Comparison of ENCODE assay signal across 2 cellular contexts in the genomic region with DNA sequence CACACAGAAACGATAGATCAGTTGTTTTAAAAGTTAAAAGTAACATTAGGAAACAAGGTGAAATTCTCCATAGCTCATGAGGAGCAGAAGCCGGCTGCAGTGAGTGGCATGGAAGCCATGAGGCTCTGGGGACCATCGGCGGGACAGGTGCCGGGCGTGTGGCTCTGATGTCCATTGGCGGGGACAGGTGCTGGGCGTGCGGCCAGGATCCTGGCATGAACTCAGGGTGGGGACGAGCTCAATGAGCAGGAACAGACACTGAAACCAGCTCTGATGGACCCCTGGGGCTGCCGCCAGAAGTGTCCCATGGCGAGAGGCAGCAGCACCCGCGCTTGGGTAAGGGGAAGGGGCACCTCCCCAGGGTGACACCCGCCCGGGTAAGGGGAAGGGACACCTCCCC.
TF ChIP-seq lines count a peak whose summit lies in the region.

No MANE protein-coding gene starts in this region.

TF ChIP-seq in A549, 52 proteins besides CTCF, POLR2A, EP300 and RAD21 (continued from another document):
- TF ChIP-seq TFCP2L1 (CRISPR knock-in tag; IDR thresholded peaks at IDR 0.05) = no peak
- TF ChIP-seq, protein P1, sequence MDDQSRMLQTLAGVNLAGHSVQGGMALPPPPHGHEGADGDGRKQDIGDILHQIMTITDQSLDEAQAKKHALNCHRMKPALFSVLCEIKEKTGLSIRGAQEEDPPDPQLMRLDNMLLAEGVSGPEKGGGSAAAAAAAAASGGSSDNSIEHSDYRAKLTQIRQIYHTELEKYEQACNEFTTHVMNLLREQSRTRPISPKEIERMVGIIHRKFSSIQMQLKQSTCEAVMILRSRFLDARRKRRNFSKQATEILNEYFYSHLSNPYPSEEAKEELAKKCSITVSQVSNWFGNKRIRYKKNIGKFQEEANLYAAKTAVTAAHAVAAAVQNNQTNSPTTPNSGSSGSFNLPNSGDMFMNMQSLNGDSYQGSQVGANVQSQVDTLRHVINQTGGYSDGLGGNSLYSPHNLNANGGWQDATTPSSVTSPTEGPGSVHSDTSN (IDR thresholded peaks at IDR 0.05) = no peak
- TF ChIP-seq SREBF2 (IDR thresholded peaks at IDR 0.05) = no peak
- no peak for TF ChIP-seq CBX8 (IDR thresholded peaks at IDR 0.05)
- TF ChIP-seq NR3C1 (IDR thresholded peaks at IDR 0.05) = no peak
- no peak for TF ChIP-seq CEBPB (IDR thresholded peaks at IDR 0.05)
- no peak for TF ChIP-seq MYC (IDR thresholded peaks at IDR 0.05; ENCODE audit: borderline replicate concordance, low read length)
- TF ChIP-seq MAFK (IDR thresholded peaks at IDR 0.05; ENCODE audit: partially characterized antibody) = no peak
- no peak for TF ChIP-seq JUN (IDR thresholded peaks at IDR 0.05)
TF ChIP-seq in A549: peak in this region for 0.

TF ChIP-seq in HCT116, 20 proteins besides CTCF, POLR2A, EP300 and RAD21 (continued from another document):
- TF ChIP-seq YY1 (IDR thresholded peaks at IDR 0.05; ENCODE audit: extremely low read depth, insufficient replicate concordance, low read depth, low read length) (no peak), CBX3 (IDR thresholded peaks at IDR 0.05; ENCODE audit: low read depth) (no peak), EZH2 (IDR thresholded peaks at IDR 0.05) (no peak), ELF1 (IDR thresholded peaks at IDR 0.05; ENCODE audit: borderline replicate concordance, low read depth) (no peak), FOSL1 (IDR thresholded peaks at IDR 0.05; ENCODE audit: low read depth) (no peak), ZFX (IDR thresholded peaks at IDR 0.05) (no peak)
- TF ChIP-seq, protein P2, sequence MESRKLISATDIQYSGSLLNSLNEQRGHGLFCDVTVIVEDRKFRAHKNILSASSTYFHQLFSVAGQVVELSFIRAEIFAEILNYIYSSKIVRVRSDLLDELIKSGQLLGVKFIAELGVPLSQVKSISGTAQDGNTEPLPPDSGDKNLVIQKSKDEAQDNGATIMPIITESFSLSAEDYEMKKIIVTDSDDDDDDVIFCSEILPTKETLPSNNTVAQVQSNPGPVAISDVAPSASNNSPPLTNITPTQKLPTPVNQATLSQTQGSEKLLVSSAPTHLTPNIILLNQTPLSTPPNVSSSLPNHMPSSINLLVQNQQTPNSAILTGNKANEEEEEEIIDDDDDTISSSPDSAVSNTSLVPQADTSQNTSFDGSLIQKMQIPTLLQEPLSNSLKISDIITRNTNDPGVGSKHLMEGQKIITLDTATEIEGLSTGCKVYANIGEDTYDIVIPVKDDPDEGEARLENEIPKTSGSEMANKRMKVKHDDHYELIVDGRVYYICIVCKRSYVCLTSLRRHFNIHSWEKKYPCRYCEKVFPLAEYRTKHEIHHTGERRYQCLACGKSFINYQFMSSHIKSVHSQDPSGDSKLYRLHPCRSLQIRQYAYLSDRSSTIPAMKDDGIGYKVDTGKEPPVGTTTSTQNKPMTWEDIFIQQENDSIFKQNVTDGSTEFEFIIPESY (IDR thresholded peaks at IDR 0.05; ENCODE audit: extremely low read depth, insufficient replicate concordance, low read length) = no peak
- TF ChIP-seq, protein P3, sequence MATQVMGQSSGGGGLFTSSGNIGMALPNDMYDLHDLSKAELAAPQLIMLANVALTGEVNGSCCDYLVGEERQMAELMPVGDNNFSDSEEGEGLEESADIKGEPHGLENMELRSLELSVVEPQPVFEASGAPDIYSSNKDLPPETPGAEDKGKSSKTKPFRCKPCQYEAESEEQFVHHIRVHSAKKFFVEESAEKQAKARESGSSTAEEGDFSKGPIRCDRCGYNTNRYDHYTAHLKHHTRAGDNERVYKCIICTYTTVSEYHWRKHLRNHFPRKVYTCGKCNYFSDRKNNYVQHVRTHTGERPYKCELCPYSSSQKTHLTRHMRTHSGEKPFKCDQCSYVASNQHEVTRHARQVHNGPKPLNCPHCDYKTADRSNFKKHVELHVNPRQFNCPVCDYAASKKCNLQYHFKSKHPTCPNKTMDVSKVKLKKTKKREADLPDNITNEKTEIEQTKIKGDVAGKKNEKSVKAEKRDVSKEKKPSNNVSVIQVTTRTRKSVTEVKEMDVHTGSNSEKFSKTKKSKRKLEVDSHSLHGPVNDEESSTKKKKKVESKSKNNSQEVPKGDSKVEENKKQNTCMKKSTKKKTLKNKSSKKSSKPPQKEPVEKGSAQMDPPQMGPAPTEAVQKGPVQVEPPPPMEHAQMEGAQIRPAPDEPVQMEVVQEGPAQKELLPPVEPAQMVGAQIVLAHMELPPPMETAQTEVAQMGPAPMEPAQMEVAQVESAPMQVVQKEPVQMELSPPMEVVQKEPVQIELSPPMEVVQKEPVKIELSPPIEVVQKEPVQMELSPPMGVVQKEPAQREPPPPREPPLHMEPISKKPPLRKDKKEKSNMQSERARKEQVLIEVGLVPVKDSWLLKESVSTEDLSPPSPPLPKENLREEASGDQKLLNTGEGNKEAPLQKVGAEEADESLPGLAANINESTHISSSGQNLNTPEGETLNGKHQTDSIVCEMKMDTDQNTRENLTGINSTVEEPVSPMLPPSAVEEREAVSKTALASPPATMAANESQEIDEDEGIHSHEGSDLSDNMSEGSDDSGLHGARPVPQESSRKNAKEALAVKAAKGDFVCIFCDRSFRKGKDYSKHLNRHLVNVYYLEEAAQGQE (IDR thresholded peaks at IDR 0.05; ENCODE audit: low read depth) = no peak
